1 cellular context compared by ENCODE assay signal in genomic region chr15:67080118-67080899, GRCh38.
A peak's percentile ranks its signal among the peaks of the same experiment; 100 is the strongest.
TF ChIP-seq lines count a peak whose summit lies in the region.

No MANE protein-coding gene starts in this region.

TF ChIP-seq in liver, 16 proteins besides CTCF, POLR2A, EP300 and RAD21 (continued from another document):
- TF ChIP-seq MAX (IDR thresholded peaks at IDR 0.05) (peak; percentile 36), RXRA (IDR thresholded peaks at IDR 0.05) (peak in 1 of 2 donors; percentile 29)
TF ChIP-seq in liver: peak in this region for 2.
